In genomic region chr4:48311896-48312295, GRCh38 we compare ENCODE assay signal across 24 cellular contexts.
"Had no signal": no experiment of that assay in that cellular context is flagged by ENCODE, and none has a peak within 500 bp of the region (broad histone marks: within the 10 kb centered on the region; RNA-seq: fewer than 3 reads in every experiment).

No MANE protein-coding gene starts in this region.

- H3K27ac ChIP-seq: vagina, WERI-Rb-1 had no signal

- H3K4me1 ChIP-seq: vagina had no signal

- H3K9me3 Mint-ChIP-seq: activated CD4-positive, alpha-beta memory T cell treated with anti-CD3 and anti-CD28 coated beads, Interleukin-2, amount 10 ng/mL, durations not matched to agents 7 days and 5 days; activated CD4-positive, alpha-beta T cell treated with anti-CD3 and anti-CD28 coated beads, Interleukin-2, amount 10 ng/mL, durations not matched to agents 7 days and 5 days; activated naive CD4-positive, alpha-beta T cell treated with anti-CD3 and anti-CD28 coated beads, Interleukin-2, amount 10 ng/mL, durations not matched to agents 7 days and 5 days; activated T-cell treated with anti-CD3 and anti-CD28 coated beads, Interleukin-2, amount 50 U/mL, for 24 hours; stimulated activated naive CD8-positive, alpha-beta T cell treated with anti-CD3 and anti-CD28 coated beads, Interleukin-15, Interleukin-2, amounts not matched to agents 100 ng/mL and 50 ng/mL, for 24 hours; type B pancreatic cell had no signal

- H3K9me3 ChIP-seq: mucosa of descending colon, vagina had no signal

- H3K4me3 ChIP-seq: mucosa of descending colon, vagina had no signal

- H3K36me3 ChIP-seq: vagina, WERI-Rb-1 had no signal

- DNase-seq: activated CD4-positive, alpha-beta memory T cell treated with anti-CD3 and anti-CD28 coated beads, Interleukin-2, amount 10 ng/mL, durations not matched to agents 7 days and 5 days; activated CD4-positive, alpha-beta T cell treated with anti-CD3 and anti-CD28 coated beads, Interleukin-2, amount 10 ng/mL, durations not matched to agents 7 days and 5 days; activated CD8-positive, alpha-beta memory T cell treated with anti-CD3 and anti-CD28 coated beads, Interleukin-2, amount 50 U/mL, for 48 hours; activated gamma-delta T cell; activated naive CD4-positive, alpha-beta T cell treated with anti-CD3 and anti-CD28 coated beads, Interleukin-2, amount 10 ng/mL, durations not matched to agents 7 days and 5 days; activated naive CD8-positive, alpha-beta T cell treated with anti-CD3 and anti-CD28 coated beads, Interleukin-2, amount 10 ng/mL, durations not matched to agents 7 days and 5 days; activated T-cell treated with anti-CD3 and anti-CD28 coated beads, Interleukin-2, amount 50 U/mL, for 24 hours; amniotic stem cell; caudate nucleus; head of caudate nucleus; hippocampal formation; left cardiac atrium; left ventricle myocardium superior; mucosa of descending colon; posterior cingulate gyrus; right cardiac atrium; stimulated activated CD4-positive, alpha-beta T cell treated with anti-CD3 and anti-CD28 coated beads, Interleukin-4, amount 100 ng/mL, for 1 hour; WERI-Rb-1 had no signal

- H3K4me1 Mint-ChIP-seq: activated CD4-positive, alpha-beta memory T cell treated with anti-CD3 and anti-CD28 coated beads, Interleukin-2, amount 10 ng/mL, durations not matched to agents 7 days and 5 days; activated CD4-positive, alpha-beta T cell treated with anti-CD3 and anti-CD28 coated beads, Interleukin-2, amount 10 ng/mL, durations not matched to agents 7 days and 5 days; activated naive CD4-positive, alpha-beta T cell treated with anti-CD3 and anti-CD28 coated beads, Interleukin-2, amount 10 ng/mL, durations not matched to agents 7 days and 5 days; nephron had no signal

- ATAC-seq: activated CD4-positive, CD25-positive, alpha-beta regulatory T cell treated with anti-CD3 and anti-CD28 coated beads, Interleukin-2, amount 50 U/mL, for 24 hours; left cardiac atrium; left ventricle myocardium superior; mucosa of descending colon; right cardiac atrium had no signal

- H3K4me3 Mint-ChIP-seq: activated CD4-positive, alpha-beta memory T cell treated with anti-CD3 and anti-CD28 coated beads, Interleukin-2, amount 10 ng/mL, durations not matched to agents 7 days and 5 days; activated CD4-positive, alpha-beta T cell treated with anti-CD3 and anti-CD28 coated beads, Interleukin-2, amount 10 ng/mL, durations not matched to agents 7 days and 5 days; activated naive CD4-positive, alpha-beta T cell treated with anti-CD3 and anti-CD28 coated beads, Interleukin-2, amount 10 ng/mL, durations not matched to agents 7 days and 5 days; activated naive CD8-positive, alpha-beta T cell treated with anti-CD3 and anti-CD28 coated beads, Interleukin-2, amount 10 ng/mL, durations not matched to agents 7 days and 5 days; activated T-cell treated with anti-CD3 and anti-CD28 coated beads, Interleukin-2, amount 50 U/mL, for 24 hours; nephron; stimulated activated naive CD8-positive, alpha-beta T cell treated with anti-CD3 and anti-CD28 coated beads, Interleukin-15, Interleukin-2, amounts not matched to agents 100 ng/mL and 50 ng/mL, for 24 hours; type B pancreatic cell had no signal

- H3K27me3 ChIP-seq: vagina had no signal

- FAIRE-seq: keratinocyte had no signal

- H3K27ac Mint-ChIP-seq: activated CD4-positive, alpha-beta memory T cell treated with anti-CD3 and anti-CD28 coated beads, Interleukin-2, amount 10 ng/mL, durations not matched to agents 7 days and 5 days; activated CD4-positive, alpha-beta T cell treated with anti-CD3 and anti-CD28 coated beads, Interleukin-2, amount 10 ng/mL, durations not matched to agents 7 days and 5 days; activated naive CD4-positive, alpha-beta T cell treated with anti-CD3 and anti-CD28 coated beads, Interleukin-2, amount 10 ng/mL, durations not matched to agents 7 days and 5 days; activated naive CD8-positive, alpha-beta T cell treated with anti-CD3 and anti-CD28 coated beads, Interleukin-2, amount 10 ng/mL, durations not matched to agents 7 days and 5 days; activated T-cell treated with anti-CD3 and anti-CD28 coated beads, Interleukin-2, amount 50 U/mL, for 24 hours; nephron; stimulated activated naive CD8-positive, alpha-beta T cell treated with anti-CD3 and anti-CD28 coated beads, Interleukin-15, Interleukin-2, amounts not matched to agents 100 ng/mL and 50 ng/mL, for 24 hours; type B pancreatic cell had no signal

- H3K36me3 Mint-ChIP-seq: activated naive CD4-positive, alpha-beta T cell treated with anti-CD3 and anti-CD28 coated beads, Interleukin-2, amount 10 ng/mL, durations not matched to agents 7 days and 5 days; type B pancreatic cell had no signal
